In genomic region chr19:56175861-56176307, GRCh38 we compare ENCODE assay signal across 1 cellular context.
A peak's percentile ranks its signal among the peaks of the same experiment; 100 is the strongest.
TF ChIP-seq lines count a peak whose summit lies in the region.

GALP (plus strand) TSS chr19:56176008; CDS start chr19:56177109, 1,101 bp downstream.

TF ChIP-seq in HepG2, 621 proteins besides CTCF, POLR2A, EP300 and RAD21:
- TF ChIP-seq HNRNPL (IDR thresholded peaks at IDR 0.05; ENCODE audit: low read depth, low read length): peak; percentile 73; the same call in 1 of the 2 replicates
